In genomic region chr5:124139995-124140394, GRCh38 we compare ENCODE assay signal across 26 cellular contexts.
"Had no signal": no experiment of that assay in that cellular context is flagged by ENCODE, and none has a peak within 500 bp of the region (broad histone marks: within the 10 kb centered on the region; RNA-seq: fewer than 3 reads in every experiment).

No MANE protein-coding gene starts in this region.

- H3K4me1 ChIP-seq: colonic mucosa, gastroesophageal sphincter, neural progenitor cell, prostate gland, spleen, tibial nerve, upper lobe of left lung had no signal

- H3K27me3 ChIP-seq: colonic mucosa, gastroesophageal sphincter, heart left ventricle, neural progenitor cell, spleen, tibial nerve, upper lobe of left lung had no signal

- ATAC-seq: esophagus mucosa; gastroesophageal sphincter; left colon; mucosa of descending colon; natural killer cell treated with Interleukin-12 subunit alpha and Interleukin-12 subunit beta and Interleukin-15 and Interleukin-18, amount 100 ng/mL, for 72 hours; stimulated activated naive B cell treated with anti-CD40 and anti-IgM and Interleukin-4, amounts not matched to agents 10 μg/mL and 1 μg/mL and 100 μg/mL, for 72 hours had no signal

- H3K27ac ChIP-seq: colonic mucosa, epithelial cell of prostate, gastroesophageal sphincter, neural progenitor cell, prostate gland, skin epidermis, spleen, thoracic aorta, tibial nerve, upper lobe of left lung had no signal

- H3K4me3 ChIP-seq: colonic mucosa, gastroesophageal sphincter, heart left ventricle, lung, mucosa of descending colon, neural progenitor cell, prostate gland, skin epidermis, spleen, thoracic aorta, tibial nerve, upper lobe of left lung had no signal

- DNase-seq: colonic mucosa; effector CD8-positive, alpha-beta T cell; endodermal cell; foreskin fibroblast; heart left ventricle; hippocampal formation; left colon; mesenchymal stem cell; mucosa of descending colon; naive B cell; nucleus accumbens; right cardiac atrium; spleen; stimulated activated CD4-positive, alpha-beta T cell treated with anti-CD3 and anti-CD28 coated beads, Interleukin-4, amount 100 ng/mL, for 4 hours; stimulated activated naive B cell treated with anti-CD40 and anti-IgM and Interleukin-4, amounts not matched to agents 10 μg/mL and 1 μg/mL and 100 μg/mL, for 72 hours; upper lobe of left lung had no signal

- H3K36me3 ChIP-seq: colonic mucosa, gastroesophageal sphincter, heart left ventricle, neural progenitor cell, prostate gland, spleen, thoracic aorta, tibial nerve, upper lobe of left lung had no signal

- H3K9me3 ChIP-seq: colonic mucosa, mucosa of descending colon, prostate gland, thoracic aorta, tibial nerve, upper lobe of left lung had no signal
